Comparison of ENCODE assay signal across 24 cellular contexts in genomic region chr4:140697709-140698560, GRCh38. TPM values are rescaled to one million over a fixed set of nuclear protein-coding genes. Genes with fewer than 3 reads are reported as not detected.
DNase-seq lines count a peak whose midpoint lies in the region; ATAC-seq and TF ChIP-seq lines count a peak whose summit lies in the region.
"Had no signal": no experiment of that assay in that cellular context is flagged by ENCODE, and none has a peak within 500 bp of the region (broad histone marks: within the 10 kb centered on the region; RNA-seq: fewer than 3 reads in every experiment).

No MANE protein-coding gene starts in this region.

- no peak overlapping the region for H3K4me3 ChIP-seq in transverse colon
- H3K4me3 ChIP-seq: coronary artery, heart right ventricle, tibial artery had no signal

- H3K36me3 ChIP-seq in transverse colon = no peaks in the 10 kb centered on the region

- H3K4me3 Mint-ChIP-seq in endothelial cell (ENCODE audit: unreplicated experiment) = no peak overlapping the region
- H3K4me3 Mint-ChIP-seq: activated CD4-positive, alpha-beta T cell treated with anti-CD3 and anti-CD28 coated beads, Interleukin-2, amount 10 ng/mL, durations not matched to agents 24 days and 14 days; activated T-helper 17 cell treated with anti-CD3 and anti-CD28 coated beads, Interleukin-2, amount 50 U/mL, for 72 hours; brain; immature natural killer cell had no signal

- ATAC-seq in HG03457 (IDR thresholded peaks at IDR 0.05; ENCODE audit: unreplicated experiment) = no peak
- ATAC-seq: activated T-helper 17 cell treated with anti-CD3 and anti-CD28 coated beads, Interleukin-2, amount 50 U/mL, for 72 hours; right cardiac atrium had no signal

- whole genome bisulfite sequencing in transverse colon (ENCODE audit: low coverage in 1 of 2), 2 donors = 63 to 76% methylated on average over 12 to 16 of the region's 16 CpGs

- H3K9me3 Mint-ChIP-seq in endothelial cell (ENCODE audit: unreplicated experiment) = no peaks in the 10 kb centered on the region
- H3K9me3 Mint-ChIP-seq: activated CD4-positive, alpha-beta T cell treated with anti-CD3 and anti-CD28 coated beads, Interleukin-2, amount 10 ng/mL, durations not matched to agents 24 days and 14 days; activated T-helper 17 cell treated with anti-CD3 and anti-CD28 coated beads, Interleukin-2, amount 50 U/mL, for 72 hours; brain; immature natural killer cell had no signal

- intact Hi-C loops in transverse colon (cut with DNase I; ENCODE audit: low total_unique reads) = no loop called here

- H3K27ac Mint-ChIP-seq in endothelial cell (ENCODE audit: unreplicated experiment) = peak overlapping the region; percentile 4
- H3K27ac Mint-ChIP-seq: activated CD4-positive, alpha-beta T cell treated with anti-CD3 and anti-CD28 coated beads, Interleukin-2, amount 10 ng/mL, durations not matched to agents 24 days and 14 days; activated T-helper 17 cell treated with anti-CD3 and anti-CD28 coated beads, Interleukin-2, amount 50 U/mL, for 72 hours; immature natural killer cell had no signal

- DNase-seq in NCI-H1694 treated with DMSO at 0.1 percent for 48 hours (lab: John Stamatoyannopoulos, UW) (peak; percentile 28), NCI-H1694 (lab: John Stamatoyannopoulos, UW) (no peak), NCI-H446 (lab: John Stamatoyannopoulos, UW) (peak; percentile 1 to 33), endothelial cell (ENCODE audit: low spot score) (no peak), transverse colon (peak; percentile 35), GF-D8 (lab: John Stamatoyannopoulos, UW) (no peak), NCI-H510A treated with DMSO at 0.1 percent for 48 hours (lab: John Stamatoyannopoulos, UW) (no peak)
- DNase-seq: activated CD4-positive, alpha-beta T cell treated with anti-CD3 and anti-CD28 coated beads, Interleukin-2, amount 10 ng/mL, durations not matched to agents 24 days and 14 days; heart right ventricle; immature natural killer cell; KBM-7; NCI-H1092 treated with DMSO at 0.1 percent for 48 hours; NCI-H345; occipital lobe; OCI-M1; right cardiac atrium; SHP77; stimulated activated naive CD4-positive, alpha-beta T cell; tibial artery had no signal

- TF ChIP-seq POLR2A in transverse colon (IDR thresholded peaks at IDR 0.05) = no peak

- TF ChIP-seq CTCF in endothelial cell (IDR thresholded peaks at IDR 0.05; ENCODE audit: unreplicated experiment) = no peak
- TF ChIP-seq CTCF in transverse colon (IDR thresholded peaks at IDR 0.05) = no peak

- H3K4me1 Mint-ChIP-seq in endothelial cell (ENCODE audit: unreplicated experiment) = peaks cover 15% of the 10 kb centered on the region
- H3K4me1 Mint-ChIP-seq: activated CD4-positive, alpha-beta T cell treated with anti-CD3 and anti-CD28 coated beads, Interleukin-2, amount 10 ng/mL, durations not matched to agents 24 days and 14 days; activated T-helper 17 cell treated with anti-CD3 and anti-CD28 coated beads, Interleukin-2, amount 50 U/mL, for 72 hours; immature natural killer cell had no signal

- H3K4me1 ChIP-seq in transverse colon = no peaks in the 10 kb centered on the region

- no peak overlapping the region for H3K27ac ChIP-seq in transverse colon
- H3K27ac ChIP-seq: C4-2B, coronary artery, heart right ventricle, tibial artery had no signal

- no peak for TF ChIP-seq EP300 in transverse colon (IDR thresholded peaks at IDR 0.05; ENCODE audit: low read depth)

- no peaks in the 10 kb centered on the region for H3K27me3 ChIP-seq in transverse colon
- H3K27me3 ChIP-seq: heart right ventricle, tibial artery had no signal

- no peaks in the 10 kb centered on the region for H3K9me3 ChIP-seq in transverse colon
- H3K9me3 ChIP-seq: heart right ventricle, tibial artery had no signal

- peaks cover 2% of the 10 kb centered on the region for H3K27me3 Mint-ChIP-seq in endothelial cell (ENCODE audit: unreplicated experiment)
- H3K27me3 Mint-ChIP-seq: brain had no signal

- peaks cover 22% of the 10 kb centered on the region for H3K36me3 Mint-ChIP-seq in endothelial cell (ENCODE audit: low read depth, unreplicated experiment)
- H3K36me3 Mint-ChIP-seq: immature natural killer cell had no signal

- in situ Hi-C loops in transverse colon (cut with MboI; ENCODE audit: low pct_ligation_motif_present in 1 of 4, low pct_unique_long_range_greater_than_20kb in 1 of 4, low sequenced_read_pairs in 3 of 4) = no loop called here

RNA-seq across cellular contexts. Expression of gene TBC1D9, which starts 58.2 kb away (rescaled TPM):
- total RNA-seq in endothelial cell (ENCODE audit: unreplicated experiment) = 25.5 TPM
- total RNA-seq in transverse colon = 10 to 100 TPM in 3 of 4 donors, 1 to 10 TPM in 1; 8.2 to 21.4 (median 16.3) TPM
- total RNA-seq: activated CD4-positive, alpha-beta T cell treated with anti-CD3 and anti-CD28 coated beads, Interleukin-2, amount 10 ng/mL, durations not matched to agents 24 days and 14 days had no signal

Comparison
In these comparisons a context has a peak if more than half of its experiments do, and no peak if none do; other contexts are left out.
1. DNase-seq: peak in NCI-H1694 treated with DMSO at 0.1 percent for 48 hours (single experiment), NCI-H446 (2 of 2) and transverse colon (single experiment); none in NCI-H1694 (single experiment), endothelial cell (single experiment), GF-D8 (single experiment) and NCI-H510A treated with DMSO at 0.1 percent for 48 hours (single experiment).